ENCODE assay signal across 19 cellular contexts in genomic region chr22:27514612-27515011, GRCh38.
"Had no signal": no experiment of that assay in that cellular context is flagged by ENCODE, and none has a peak within 500 bp of the region (broad histone marks: within the 10 kb centered on the region; RNA-seq: fewer than 3 reads in every experiment).

No MANE protein-coding gene starts in this region.

- H3K4me1 ChIP-seq: parathyroid adenoma had no signal

- H3K4me3 ChIP-seq: breast epithelium, lung, spleen, testis, upper lobe of right lung had no signal

- DNase-seq: activated CD4-positive, alpha-beta T cell treated with anti-CD3 and anti-CD28 coated beads for 1 hour; activated CD4-positive, alpha-beta T cell treated with anti-CD3 and anti-CD28 coated beads, Interleukin-2, amount 50 U/mL, for 4 hours; activated naive CD4-positive, alpha-beta T cell treated with Interleukin-2 at 50 U/mL for 16 hours; activated T-cell treated with anti-CD3 and anti-CD28 coated beads for 4 hours; anterior cingulate cortex; endodermal cell; erythroblast; glutamatergic neuron; immature natural killer cell; midbrain; spleen; T-helper 1 cell; T1000; upper lobe of right lung had no signal

- ATAC-seq: SK-N-SH treated with all-trans-retinoic acid at 6 μM for 48 hours, upper lobe of right lung had no signal

- H3K9ac ChIP-seq: parathyroid adenoma had no signal

- H3K27me3 ChIP-seq: breast epithelium, testis, upper lobe of right lung had no signal

- H3K27ac ChIP-seq: parathyroid adenoma, spleen, upper lobe of right lung had no signal

- H2AFZ ChIP-seq: parathyroid adenoma had no signal

- H3K36me3 ChIP-seq: breast epithelium, spleen, upper lobe of right lung had no signal

- H3K9me3 ChIP-seq: breast epithelium, testis, upper lobe of right lung had no signal

- H3K79me2 ChIP-seq: parathyroid adenoma had no signal
